9 cellular contexts compared by ENCODE assay signal in genomic region chr16:85564277-85565051, GRCh38. TPM values are rescaled to one million over a fixed set of nuclear protein-coding genes. Genes with fewer than 3 reads are reported as not detected.
DNase-seq lines count a peak whose midpoint lies in the region; ATAC-seq, FAIRE-seq and TF ChIP-seq lines count a peak whose summit lies in the region.
"Had no signal": no experiment of that assay in that cellular context is flagged by ENCODE, and none has a peak within 500 bp of the region (broad histone marks: within the 10 kb centered on the region; RNA-seq: fewer than 3 reads in every experiment).

No MANE protein-coding gene starts in this region.

- H3K4me1 ChIP-seq in SK-N-SH (ENCODE audit: control insufficient read depth in 1 of 2, insufficient read depth in 2 of 2, low read depth in 1 of 2, low read length in 1 of 2) (peaks cover 13 to 45% of the 10 kb centered on the region in 2 experiments; a peak in 3 of 4 replicates), keratinocyte (ENCODE audit: control insufficient read depth, extremely low read depth, insufficient read depth, low read length) (no peaks in the 10 kb centered on the region), testis (peaks cover 34% of the 10 kb centered on the region)

- peaks cover 67% of the 10 kb centered on the region for H3K4me1 Mint-ChIP-seq in activated CD8-positive, alpha-beta T cell treated with anti-CD3 and anti-CD28 coated beads for 36 hours (ENCODE audit: low read depth)

- no peaks in the 10 kb centered on the region for H3K27me3 Mint-ChIP-seq in activated CD8-positive, alpha-beta T cell treated with anti-CD3 and anti-CD28 coated beads for 36 hours

- H3K4me3 ChIP-seq in SK-N-SH (ENCODE audit: low read depth in 2 of 2, low read length in 1 of 2) = no peak overlapping the region
- no peak overlapping the region for H3K4me3 ChIP-seq in keratinocyte (ENCODE audit: control insufficient read depth in 2 of 3, extremely low read depth in 1 of 3, insufficient read depth in 2 of 3, low read depth in 1 of 3, low read length in 3 of 3)
- H3K4me3 ChIP-seq in testis = no peak overlapping the region
- H3K4me3 ChIP-seq: skin epidermis had no signal

- dilution Hi-C loops in keratinocyte (cut with MboI; ENCODE audit: extremely low pct_ligation_motif_present, low sequenced_read_pairs) = no loop called here

- CTCF ChIA-PET in SK-N-SH (lab: Yijun Ruan, JAX) = interaction anchor here (0.6 to 5.9 kb wide), 37 partner anchors 10 to 306 kb away, joined by 3 to 51 read pairs (median 4); no protein-coding TSS in a partner anchor
- CTCF ChIA-PET in activated CD8-positive, alpha-beta T cell treated with anti-CD3 and anti-CD28 coated beads for 36 hours (lab: Charles Lee) = interaction anchor here (0.6 to 1.7 kb wide), 7 partner anchors 9 to 51 kb away, joined by 3 to 7 read pairs (median 4); no protein-coding TSS in a partner anchor

- H3K9me3 ChIP-seq in SK-N-SH (no peaks in the 10 kb centered on the region), keratinocyte (ENCODE audit: control insufficient read depth, low read depth, low read length) (no peaks in the 10 kb centered on the region), testis (no peaks in the 10 kb centered on the region)

- DNase-seq in SK-N-SH (no peak), keratinocyte (ENCODE audit: low read depth, low spot score) (no peak), testis (no peak), NOMO-1 (lab: John Stamatoyannopoulos, UW; ENCODE audit: unreplicated experiment in 2 of 2) (no peak), medulla oblongata (ENCODE audit: extremely low spot score) (no peak)
- DNase-seq in activated CD8-positive, alpha-beta T cell treated with anti-CD3 and anti-CD28 coated beads for 36 hours = peak; percentile 83

- no peak for FAIRE-seq in keratinocyte (lab: Jason Lieb, UNC)

- H3K4me3 Mint-ChIP-seq in activated CD8-positive, alpha-beta T cell treated with anti-CD3 and anti-CD28 coated beads for 36 hours = no peak overlapping the region

- 94% methylated on average over 14 of the region's 16 CpGs for WGBS in SK-N-SH (ENCODE audit: low lambda C conversion rate)
- 83 to 89% methylated on average over 14 to 16 of the region's 16 CpGs for WGBS in testis, 2 donors

- H3K36me3 Mint-ChIP-seq in activated CD8-positive, alpha-beta T cell treated with anti-CD3 and anti-CD28 coated beads for 36 hours (ENCODE audit: low read depth) = peaks cover 12% of the 10 kb centered on the region

- H3F3A ChIP-seq in SK-N-SH (replicated peaks; ENCODE audit: insufficient read depth) = no peaks in the 10 kb centered on the region

- H3K27me3 ChIP-seq in SK-N-SH (ENCODE audit: insufficient read depth) (no peaks in the 10 kb centered on the region), keratinocyte (ENCODE audit: control insufficient read depth, extremely low read depth, insufficient read depth, low read length) (peaks cover 6% of the 10 kb centered on the region), testis (no peaks in the 10 kb centered on the region)

- POLR2A ChIA-PET in SK-N-SH (lab: Yijun Ruan, JAX) = interaction anchor here (2.1 to 3.7 kb wide), 2 partner anchors 9 to 12 kb away, joined by 9 to 15 read pairs; no protein-coding TSS in a partner anchor
- POLR2A ChIA-PET in activated CD8-positive, alpha-beta T cell treated with anti-CD3 and anti-CD28 coated beads for 36 hours (lab: Charles Lee) = interaction anchor here (0.6 to 3.1 kb wide), 5 partner anchors 11 to 53 kb away, joined by 3 to 28 read pairs (median 3); no protein-coding TSS in a partner anchor

- peaks cover 82% of the 10 kb centered on the region for H3K79me2 ChIP-seq in SK-N-SH (ENCODE audit: insufficient read depth)
- peaks cover 3% of the 10 kb centered on the region for H3K79me2 ChIP-seq in keratinocyte (ENCODE audit: control insufficient read depth, insufficient read depth, low read length)

- H3K9me3 Mint-ChIP-seq in activated CD8-positive, alpha-beta T cell treated with anti-CD3 and anti-CD28 coated beads for 36 hours = peaks cover 7% of the 10 kb centered on the region

- no peaks in the 10 kb centered on the region for H3K9me1 ChIP-seq in keratinocyte (ENCODE audit: control insufficient read depth, extremely low read depth, insufficient read depth, low read length)

- TF ChIP-seq RAD21 in SK-N-SH (IDR thresholded peaks at IDR 0.05; ENCODE audit: low read length) = no peak

- H3K4me2 ChIP-seq in SK-N-SH (no peak overlapping the region), keratinocyte (ENCODE audit: control insufficient read depth, extremely low read depth, insufficient read depth, low read depth, low read length) (no peak overlapping the region)

- no peak for TF ChIP-seq POLR2A in testis (IDR thresholded peaks at IDR 0.05)

- H4K20me1 ChIP-seq in SK-N-SH (ENCODE audit: insufficient read depth) = peaks cover 76% of the 10 kb centered on the region
- peaks cover 3% of the 10 kb centered on the region for H4K20me1 ChIP-seq in keratinocyte (ENCODE audit: control insufficient read depth, extremely low read depth, insufficient read depth, low read length)

- H3K9me2 ChIP-seq in SK-N-SH = no peaks in the 10 kb centered on the region

- TF ChIP-seq CTCF in SK-N-SH (IDR thresholded peaks at IDR 0.05) (peak; percentile 64), keratinocyte (optimal IDR thresholded peaks at IDR 0.05 in 1 of 3, IDR thresholded peaks at IDR 0.05 in 1 of 3, conservative IDR thresholded peaks at IDR 0.05 in 1 of 3; ENCODE audit: extremely low read depth in 1 of 3, insufficient read depth in 2 of 3, low read length in 3 of 3) (peak; percentile 64 to 84 (median 79)), testis (IDR thresholded peaks at IDR 0.05) (peak in 1 of 3 experiments; percentile 28)
- peak; percentile 79 for TF ChIP-seq CTCF in activated CD8-positive, alpha-beta T cell treated with anti-CD3 and anti-CD28 coated beads for 36 hours (IDR thresholded peaks at IDR 0.05)

- H2AFZ ChIP-seq in SK-N-SH (ENCODE audit: low read depth) (no peak overlapping the region), keratinocyte (ENCODE audit: control insufficient read depth, low read length) (no peak overlapping the region)

- H3K27ac Mint-ChIP-seq in activated CD8-positive, alpha-beta T cell treated with anti-CD3 and anti-CD28 coated beads for 36 hours = peak overlapping the region; percentile 18

- intact Hi-C loops in activated CD8-positive, alpha-beta T cell treated with anti-CD3 and anti-CD28 coated beads for 36 hours (cut with micrococcal nuclease) = no loop called here
- intact Hi-C loops in testis (cut with DNase I; ENCODE audit: low total_unique reads) = no loop called here

- H3K9ac ChIP-seq in SK-N-SH (no peak overlapping the region), keratinocyte (ENCODE audit: control insufficient read depth, extremely low read depth, insufficient read depth, low read length) (no peak overlapping the region)

- H3K27ac ChIP-seq in SK-N-SH (ENCODE audit: low read depth in 2 of 2, low read length in 1 of 2) (peak overlapping the region in 1 of 2 experiments; percentile 89; a peak in 2 of 4 replicates), keratinocyte (ENCODE audit: control insufficient read depth, insufficient read depth, low read length) (no peak overlapping the region), testis (peak overlapping the region; percentile 55 to 64)

- H3K36me3 ChIP-seq in SK-N-SH (replicated peaks in 1 of 2; ENCODE audit: control insufficient read depth in 1 of 2, insufficient read depth in 2 of 2, low read length in 1 of 2) = peaks cover 0 to 2% of the 10 kb centered on the region in 2 experiments
- H3K36me3 ChIP-seq in keratinocyte (ENCODE audit: control insufficient read depth in 2 of 2, extremely low read depth in 1 of 2, insufficient read depth in 2 of 2, low read length in 2 of 2) = no peaks in the 10 kb centered on the region
- H3K36me3 ChIP-seq in testis (ENCODE audit: low read depth, missing control alignments) = no peaks in the 10 kb centered on the region

- no peak for TF ChIP-seq EP300 in SK-N-SH (IDR thresholded peaks at IDR 0.05; ENCODE audit: borderline replicate concordance in 1 of 2, low read depth in 1 of 2, low read length in 1 of 2)

- ATAC-seq in SK-N-SH treated with all-trans-retinoic acid at 6 μM for 48 hours (no peak), GM21619 (IDR thresholded peaks at IDR 0.05; ENCODE audit: unreplicated experiment) (no peak)
- ATAC-seq in activated CD8-positive, alpha-beta T cell treated with anti-CD3 and anti-CD28 coated beads for 36 hours = peak; percentile 71

TF ChIP-seq in SK-N-SH, 30 proteins besides CTCF, POLR2A, EP300 and RAD21:
- no peak for TF ChIP-seq ELF1 (IDR thresholded peaks at IDR 0.05)

TF ChIP-seq in SK-N-SH treated with all-trans-retinoic acid at 6 μM for 48 hours, 23 proteins besides CTCF, POLR2A, EP300 and RAD21 (continues in another document):
- TF ChIP-seq OSR1 (CRISPR knock-in tag; IDR thresholded peaks at IDR 0.05) = no peak
- TF ChIP-seq ISL1 (CRISPR knock-in tag; IDR thresholded peaks at IDR 0.05) = no peak
- TF ChIP-seq CSDC2 (CRISPR knock-in tag; IDR thresholded peaks at IDR 0.05) = no peak
- TF ChIP-seq BACH2 (CRISPR knock-in tag; IDR thresholded peaks at IDR 0.05; ENCODE audit: borderline replicate concordance) = no peak
- TF ChIP-seq TCF4 (CRISPR knock-in tag; IDR thresholded peaks at IDR 0.05; ENCODE audit: borderline replicate concordance) = no peak

RNA-seq across cellular contexts. Expression of gene GSE1, which starts 48.7 kb away (rescaled TPM):
- polyA plus RNA-seq in SK-N-SH (2012; rRNA removed) (22.7 and 26.5 TPM in 2 replicates), keratinocyte (4.3 to 6.2 TPM (median 5.0 TPM) in 3 replicates), testis (ENCODE audit: insufficient read depth, low read depth, low replicate concordance) (49.9 TPM)
- 18.5 and 22.7 TPM in 2 replicates for polyA plus RNA-seq in SK-N-SH (2012; cell fraction: cytosol; rRNA removed)
- polyA plus RNA-seq in SK-N-SH (2012; cell fraction: nucleus; rRNA removed) = 94.0 and 103 TPM in 2 replicates
- total RNA-seq in activated CD8-positive, alpha-beta T cell treated with anti-CD3 and anti-CD28 coated beads for 36 hours = 10 to 100 TPM; 33.6 to 34.5 TPM
- 16.7 TPM for polyA plus RNA-seq in keratinocyte (2011; ENCODE audit: low read depth)
- 5.7 and 5.8 TPM in 2 replicates for polyA plus RNA-seq in keratinocyte (2011; cell fraction: cytosol; rRNA removed)
- 25.5 and 27.8 TPM in 2 replicates for polyA plus RNA-seq in keratinocyte (2011; cell fraction: nucleus; rRNA removed)
- polyA plus RNA-seq in keratinocyte (2012; ENCODE audit: low replicate concordance) = 5.8 and 16.8 TPM in 2 replicates
- polyA minus RNA-seq in keratinocyte = 6.8 to 9.9 TPM (median 9.3 TPM) in 3 replicates
- 11.3 TPM for polyA minus RNA-seq in keratinocyte (2011; cell fraction: cytosol; rRNA and poly(A)+ RNA removed)
- 22.2 and 29.6 TPM in 2 replicates for polyA minus RNA-seq in keratinocyte (2011; cell fraction: nucleus; rRNA and poly(A)+ RNA removed)
- 100 to 1,000 TPM; 188 to 212 TPM for total RNA-seq in testis
